Comparison of ENCODE assay signal across 12 cellular contexts in genomic region chr11:8258771-8259170, GRCh38. TPM values are rescaled to one million over a fixed set of nuclear protein-coding genes. Genes with fewer than 3 reads are reported as not detected.
DNase-seq lines count a peak whose midpoint lies in the region; ATAC-seq, FAIRE-seq and TF ChIP-seq lines count a peak whose summit lies in the region.
"Had no signal": no experiment of that assay in that cellular context is flagged by ENCODE, and none has a peak within 500 bp of the region (broad histone marks: within the 10 kb centered on the region; RNA-seq: fewer than 3 reads in every experiment).

No MANE protein-coding gene starts in this region.

- H3K4me1 ChIP-seq in pancreas (peaks cover 0 to 8% (median 8%) of the 10 kb centered on the region in 3 donors), mesenchymal stem cell (ENCODE audit: control insufficient read depth, insufficient read depth, low read depth, low read length) (peaks cover 10% of the 10 kb centered on the region)
- H3K4me1 ChIP-seq: SJSA1 had no signal

- H3K9me3 ChIP-seq in pancreas = no peaks in the 10 kb centered on the region
- H3K9me3 ChIP-seq in mesenchymal stem cell (ENCODE audit: control insufficient read depth, low read length) = no peaks in the 10 kb centered on the region
- H3K9me3 ChIP-seq: right lobe of liver, SJSA1 had no signal

- DNase-seq in EL (peak; percentile 52), NCI-H2227 treated with DMSO at 0.1 percent for 48 hours (lab: John Stamatoyannopoulos, UW) (peak; percentile 12), ecto neural progenitor cell (ENCODE audit: low spot score) (peak; percentile 13), pancreas (peak in 1 of 6 donors; percentile 51), NCI-H128 (lab: John Stamatoyannopoulos, UW; ENCODE audit: unreplicated experiment) (no peak), mesenchymal stem cell (no peak), NCI-H1930 (lab: John Stamatoyannopoulos, UW) (no peak)
- no peak for DNase-seq in stimulated activated CD4-positive, alpha-beta T cell treated with anti-CD3 and anti-CD28 coated beads, Interleukin-1b, Interleukin-23, amount 100 ng/mL, for 48 hours
- DNase-seq: cortex of kidney, DND-41 had no signal

- H3K4me3 ChIP-seq in pancreas (no peak overlapping the region), mesenchymal stem cell (ENCODE audit: insufficient read depth in 1 of 2, low read depth in 1 of 2, low read length in 2 of 2) (no peak overlapping the region)
- H3K4me3 ChIP-seq: right lobe of liver, SJSA1 had no signal

- no peak overlapping the region for H3K14ac ChIP-seq in mesenchymal stem cell (ENCODE audit: low read length in 2 of 2)

- H3K23ac ChIP-seq in mesenchymal stem cell (ENCODE audit: low read length in 2 of 2) = no peak overlapping the region

- H4K8ac ChIP-seq in mesenchymal stem cell (ENCODE audit: low read length) = no peak overlapping the region

- no peak overlapping the region for H3K9ac ChIP-seq in mesenchymal stem cell (ENCODE audit: low read length)

- no peak overlapping the region for H2AFZ ChIP-seq in mesenchymal stem cell (ENCODE audit: low read depth, low read length)

- 82 to 90% methylated on average over 8 of the region's 8 CpGs for WGBS in pancreas, 2 donors
- 89% methylated on average over 8 of the region's 8 CpGs for WGBS in mesenchymal stem cell

- intact Hi-C loops in pancreas (cut with DNase I) = no loop called here

- H4K91ac ChIP-seq in mesenchymal stem cell (ENCODE audit: low read length) = no peak overlapping the region

- H2BK12ac ChIP-seq in mesenchymal stem cell (ENCODE audit: low read length in 2 of 2) = no peak overlapping the region

- no peak overlapping the region for H2AK5ac ChIP-seq in mesenchymal stem cell (ENCODE audit: low read length, severe bottlenecking)

- no peak overlapping the region for H3K18ac ChIP-seq in mesenchymal stem cell (ENCODE audit: low read depth in 1 of 2, low read length in 2 of 2)

- H2BK120ac ChIP-seq in mesenchymal stem cell (ENCODE audit: low read depth, low read length) = no peak overlapping the region

- no peak overlapping the region for H2BK5ac ChIP-seq in mesenchymal stem cell (ENCODE audit: low read depth, low read length, poor library complexity, severe bottlenecking)

- no peak overlapping the region for H3K27ac ChIP-seq in pancreas
- no peak overlapping the region for H3K27ac ChIP-seq in mesenchymal stem cell (ENCODE audit: low read length, poor library complexity, severe bottlenecking)
- H3K27ac ChIP-seq: right lobe of liver, SJSA1 had no signal

- no peaks in the 10 kb centered on the region for H3K79me1 ChIP-seq in mesenchymal stem cell (replicated peaks; ENCODE audit: low read length, poor library complexity, severe bottlenecking)

- ATAC-seq in pancreas = peak in 3 of 4 donors; percentile 12 to 73 (median 54)
- ATAC-seq: right lobe of liver had no signal

- TF ChIP-seq CTCF in pancreas (IDR thresholded peaks at IDR 0.05) = no peak

- H3K4me2 ChIP-seq in mesenchymal stem cell (ENCODE audit: low read length, poor library complexity, severe bottlenecking) = no peak overlapping the region

- H3K27me3 ChIP-seq in pancreas (peaks cover 0 to 7% (median 0%) of the 10 kb centered on the region in 4 donors), mesenchymal stem cell (ENCODE audit: control insufficient read depth in 1 of 2, insufficient read depth in 1 of 2, low read length in 2 of 2) (peaks cover 46 to 57% of the 10 kb centered on the region in 2 experiments)

- no peak for FAIRE-seq in pancreas (lab: Jason Lieb, UNC)

- H3K36me3 ChIP-seq in pancreas (no peaks in the 10 kb centered on the region), mesenchymal stem cell (ENCODE audit: control insufficient read depth in 1 of 2, insufficient read depth in 2 of 2, low read depth in 1 of 2, low read length in 2 of 2) (no peaks in the 10 kb centered on the region)
- H3K36me3 ChIP-seq: right lobe of liver, SJSA1 had no signal

- no peak overlapping the region for H2BK15ac ChIP-seq in mesenchymal stem cell (ENCODE audit: low read depth, poor library complexity, severe bottlenecking)

- H3K4ac ChIP-seq in mesenchymal stem cell (ENCODE audit: low read depth in 1 of 2, low read length in 2 of 2) = no peak overlapping the region

RNA-seq across cellular contexts. Expression of gene LMO1, which starts 4.9 kb away (rescaled TPM):
- total RNA-seq in pancreas = 1 to 10 TPM in 1 of 6 donors, under 1 TPM in 5; 0.14 to 1.0 (median 0.56) TPM
- 1 to 10 TPM; 1.3 to 6.8 TPM for polyA plus RNA-seq in pancreas
- not detected for polyA plus RNA-seq in mesenchymal stem cell (2013, experiment 1 of 2)
- polyA plus RNA-seq in mesenchymal stem cell (2013, experiment 2 of 2) = not detected
- total RNA-seq: right lobe of liver, SJSA1 had no signal

Comparison
In these comparisons a context has a peak if more than half of its experiments do, and no peak if none do; other contexts are left out.
1. DNase-seq: peak in EL (single experiment), NCI-H2227 treated with DMSO at 0.1 percent for 48 hours (single experiment) and ecto neural progenitor cell (single experiment); none in NCI-H128 (single experiment), mesenchymal stem cell (single experiment), stimulated activated CD4-positive, alpha-beta T cell treated with anti-CD3 and anti-CD28 coated beads, Interleukin-1b, Interleukin-23, amount 100 ng/mL, for 48 hours (single experiment) and NCI-H1930 (0 of 2).